9 cellular contexts compared by ENCODE assay signal in the genomic region with DNA sequence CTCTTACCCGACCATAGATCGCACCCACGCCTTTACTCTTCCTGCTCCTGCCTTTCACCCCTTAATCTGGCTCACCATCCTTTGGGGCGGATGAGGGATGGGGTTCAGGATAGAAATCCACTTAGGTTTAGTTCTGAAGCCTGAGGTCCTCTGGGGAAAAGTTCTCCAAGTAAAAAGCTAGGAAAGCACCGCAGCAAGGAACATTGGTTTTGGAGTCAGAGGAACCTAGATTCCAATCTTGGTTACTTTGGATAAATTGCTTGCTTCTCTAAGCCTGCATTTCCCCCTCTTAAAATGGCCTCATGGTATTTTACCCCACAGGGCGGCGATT. TPM values are rescaled to one million over a fixed set of nuclear protein-coding genes. Genes with fewer than 3 reads are reported as not detected.
DNase-seq lines count a peak whose midpoint lies in the region; ATAC-seq and TF ChIP-seq lines count a peak whose summit lies in the region.
"Had no signal": no experiment of that assay in that cellular context is flagged by ENCODE, and none has a peak within 500 bp of the region (broad histone marks: within the 10 kb centered on the region; RNA-seq: fewer than 3 reads in every experiment).

No MANE protein-coding gene starts in this region.

- no peaks in the 10 kb centered on the region for H3K36me3 Mint-ChIP-seq in osteocyte (ENCODE audit: unreplicated experiment)

- peaks cover 26% of the 10 kb centered on the region for H3K4me1 Mint-ChIP-seq in osteocyte (ENCODE audit: unreplicated experiment)

- H3K27me3 ChIP-seq in MM.1S (replicated peaks; ENCODE audit: insufficient read depth, low read length) (peaks cover 50% of the 10 kb centered on the region), ectodermal cell (ENCODE audit: control insufficient read depth, insufficient read depth, low read length, poor library complexity, severe bottlenecking) (peaks cover 25% of the 10 kb centered on the region)

- no peak overlapping the region for H3K9ac ChIP-seq in MM.1S (ENCODE audit: low read length)

- H3K9me3 Mint-ChIP-seq in osteocyte (ENCODE audit: unreplicated experiment) = no peaks in the 10 kb centered on the region

- H3K79me2 ChIP-seq in MM.1S (ENCODE audit: low read length) = no peaks in the 10 kb centered on the region

- 72 to 79% methylated on average over 7 of the region's 7 CpGs for WGBS in ectodermal cell, 2 experiments

- no peaks in the 10 kb centered on the region for H3K9me3 ChIP-seq in MM.1S (replicated peaks; ENCODE audit: insufficient read depth, low read length)
- no peaks in the 10 kb centered on the region for H3K9me3 ChIP-seq in ectodermal cell (ENCODE audit: control insufficient read depth, low read length)

- H3K4me2 ChIP-seq in MM.1S (ENCODE audit: low read depth, low read length) = peak overlapping the region; percentile 40

- H3K27ac ChIP-seq in C4-2B = peak overlapping the region; percentile 66
- no peak overlapping the region for H3K27ac ChIP-seq in MM.1S (ENCODE audit: low read length)
- no peak overlapping the region for H3K27ac ChIP-seq in ectodermal cell (ENCODE audit: insufficient read depth, low read depth, low read length, poor library complexity, severe bottlenecking)
- H3K27ac ChIP-seq: epithelial cell of prostate had no signal

- peaks cover 3% of the 10 kb centered on the region; the same call in 1 of the 2 replicates for H3K4me1 ChIP-seq in MM.1S (ENCODE audit: low read length)
- H3K4me1 ChIP-seq in ectodermal cell (ENCODE audit: control insufficient read depth, insufficient read depth, low read length) = peaks cover 13% of the 10 kb centered on the region

- peak overlapping the region; percentile 72 for H3K27ac Mint-ChIP-seq in osteocyte (ENCODE audit: unreplicated experiment)

- no peaks in the 10 kb centered on the region for H3K9me2 ChIP-seq in MM.1S (replicated peaks; ENCODE audit: insufficient read depth, low read length)

- peaks cover 5% of the 10 kb centered on the region for H3K27me3 Mint-ChIP-seq in osteocyte (ENCODE audit: unreplicated experiment)

- H3K4me3 ChIP-seq in MM.1S (ENCODE audit: low read length) = no peak overlapping the region
- H3K4me3 ChIP-seq in ectodermal cell (ENCODE audit: insufficient read depth, low read depth, low read length) = peak overlapping the region; percentile 38

- H3F3A ChIP-seq in MM.1S (ENCODE audit: insufficient read depth, low read length) = no peaks in the 10 kb centered on the region

- peak overlapping the region; percentile 82 for H3K4me3 Mint-ChIP-seq in osteocyte (ENCODE audit: unreplicated experiment)

- DNase-seq in MM.1S (no peak), osteocyte (ENCODE audit: extremely low spot score, unreplicated experiment) (no peak), NCI-H748 treated with DMSO at 0.1 percent for 48 hours (lab: John Stamatoyannopoulos, UW) (no peak)
- no peak for DNase-seq in activated CD8-positive, alpha-beta memory T cell treated with anti-CD3 and anti-CD28 coated beads, Interleukin-2, amount 50 U/mL, for 4 hours

- H3K36me3 ChIP-seq in MM.1S (replicated peaks; ENCODE audit: insufficient read depth, low read length) (no peaks in the 10 kb centered on the region), ectodermal cell (ENCODE audit: control insufficient read depth, insufficient read depth, low read length) (no peaks in the 10 kb centered on the region)

- TF ChIP-seq CTCF in C4-2B (conservative IDR thresholded peaks at IDR 0.05) = no peak
- no peak for TF ChIP-seq CTCF in MM.1S (IDR thresholded peaks at IDR 0.05; ENCODE audit: low read length)
- no peak for TF ChIP-seq CTCF in osteocyte (IDR thresholded peaks at IDR 0.05)

- ATAC-seq in HG02938 (IDR thresholded peaks at IDR 0.05; ENCODE audit: unreplicated experiment) (no peak), HG03280 (IDR thresholded peaks at IDR 0.05; ENCODE audit: unreplicated experiment) (no peak)

- no peaks in the 10 kb centered on the region for H4K20me1 ChIP-seq in MM.1S (ENCODE audit: insufficient read depth, low read length)

- no peak overlapping the region for H2AFZ ChIP-seq in MM.1S (ENCODE audit: low read length)

RNA-seq across cellular contexts. Expression of gene ASAP3, which starts 1.0 kb away (rescaled TPM):
- polyA plus RNA-seq in ectodermal cell (2013, experiment 1 of 4) = 10.2 TPM
- polyA plus RNA-seq in ectodermal cell (2013, experiment 2 of 4) = 11.6 TPM
- 11.6 TPM for polyA plus RNA-seq in ectodermal cell (2013, experiment 3 of 4)
- polyA plus RNA-seq in ectodermal cell (2013, experiment 4 of 4) = 14.0 TPM
- total RNA-seq in osteocyte = 24.9 and 31.1 TPM in 2 replicates

RNA-seq across cellular contexts. Expression of gene E2F2, which starts 46.1 kb away (rescaled TPM):
- polyA plus RNA-seq in ectodermal cell (2013, experiment 1 of 4) = 8.1 TPM
- polyA plus RNA-seq in ectodermal cell (2013, experiment 2 of 4) = 8.1 TPM
- polyA plus RNA-seq in ectodermal cell (2013, experiment 3 of 4) = 4.9 TPM
- polyA plus RNA-seq in ectodermal cell (2013, experiment 4 of 4) = 5.3 TPM
- 1.3 TPM in 2 replicates for total RNA-seq in osteocyte
